In the genomic region with DNA sequence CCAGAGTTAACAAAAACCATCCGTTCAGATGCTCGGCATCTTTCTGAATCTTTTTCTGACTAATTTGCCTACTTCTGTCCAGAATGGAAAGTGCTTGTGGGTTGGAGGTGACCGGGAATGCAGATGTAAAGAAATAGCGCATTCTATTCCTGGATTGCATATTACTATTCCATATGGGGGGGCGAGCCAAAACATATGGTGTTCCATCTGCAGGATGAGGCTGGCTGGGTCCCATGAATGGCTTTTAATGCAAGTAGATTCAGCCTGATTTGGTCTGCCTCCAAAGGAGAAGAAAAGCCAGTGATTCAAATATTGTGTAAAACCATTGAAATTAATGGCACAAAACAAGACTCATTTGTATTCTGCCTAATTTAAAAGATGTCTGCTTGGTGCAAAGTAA, we compare ENCODE assay signal across 15 cellular contexts.
"Had no signal": no experiment of that assay in that cellular context is flagged by ENCODE, and none has a peak within 500 bp of the region (broad histone marks: within the 10 kb centered on the region; RNA-seq: fewer than 3 reads in every experiment).

No MANE protein-coding gene starts in this region.

- DNase-seq: activated CD4-positive, alpha-beta T cell treated with anti-CD3 and anti-CD28 coated beads, Interleukin-2, amount 10 ng/mL, durations not matched to agents 7 days and 5 days; activated CD8-positive, alpha-beta T cell treated with anti-CD3 and anti-CD28 coated beads, Interleukin-2, amount 10 ng/mL, durations not matched to agents 7 days and 5 days; activated gamma-delta T cell treated with Interleukin-2 at 50 U/mL for 16 hours; activated T-cell treated with anti-CD3 and anti-CD28 coated beads, Interleukin-2, amount 50 U/mL, for 1 hour; central memory CD4-positive, alpha-beta T cell; endodermal cell; lower lobe of right lung; naive thymus-derived CD4-positive, alpha-beta T cell; retina; stimulated activated CD4-positive, alpha-beta T cell treated with anti-CD3 and anti-CD28 coated beads, Interleukin-4, amount 100 ng/mL, for 4 hours; stimulated activated naive CD8-positive, alpha-beta T cell treated with anti-CD3 and anti-CD28 coated beads, Interleukin-15, Interleukin-2, amounts not matched to agents 100 U/mL and 50 U/mL, for 24 hours; thyroid gland; upper lobe of right lung had no signal

- ATAC-seq: activated CD4-positive, CD25-positive, alpha-beta regulatory T cell treated with anti-CD3 and anti-CD28 coated beads, Interleukin-2, amount 50 U/mL, for 24 hours; activated CD8-positive, alpha-beta T cell treated with anti-CD3 and anti-CD28 coated beads, Interleukin-2, amount 10 ng/mL, durations not matched to agents 7 days and 5 days; left lobe of liver; lower lobe of right lung; naive thymus-derived CD4-positive, alpha-beta T cell; stimulated activated naive CD8-positive, alpha-beta T cell treated with anti-CD3 and anti-CD28 coated beads, Interleukin-15, Interleukin-2, amounts not matched to agents 100 U/mL and 50 U/mL, for 24 hours; upper lobe of right lung had no signal
